8 cellular contexts compared by ENCODE assay signal in the genomic region with DNA sequence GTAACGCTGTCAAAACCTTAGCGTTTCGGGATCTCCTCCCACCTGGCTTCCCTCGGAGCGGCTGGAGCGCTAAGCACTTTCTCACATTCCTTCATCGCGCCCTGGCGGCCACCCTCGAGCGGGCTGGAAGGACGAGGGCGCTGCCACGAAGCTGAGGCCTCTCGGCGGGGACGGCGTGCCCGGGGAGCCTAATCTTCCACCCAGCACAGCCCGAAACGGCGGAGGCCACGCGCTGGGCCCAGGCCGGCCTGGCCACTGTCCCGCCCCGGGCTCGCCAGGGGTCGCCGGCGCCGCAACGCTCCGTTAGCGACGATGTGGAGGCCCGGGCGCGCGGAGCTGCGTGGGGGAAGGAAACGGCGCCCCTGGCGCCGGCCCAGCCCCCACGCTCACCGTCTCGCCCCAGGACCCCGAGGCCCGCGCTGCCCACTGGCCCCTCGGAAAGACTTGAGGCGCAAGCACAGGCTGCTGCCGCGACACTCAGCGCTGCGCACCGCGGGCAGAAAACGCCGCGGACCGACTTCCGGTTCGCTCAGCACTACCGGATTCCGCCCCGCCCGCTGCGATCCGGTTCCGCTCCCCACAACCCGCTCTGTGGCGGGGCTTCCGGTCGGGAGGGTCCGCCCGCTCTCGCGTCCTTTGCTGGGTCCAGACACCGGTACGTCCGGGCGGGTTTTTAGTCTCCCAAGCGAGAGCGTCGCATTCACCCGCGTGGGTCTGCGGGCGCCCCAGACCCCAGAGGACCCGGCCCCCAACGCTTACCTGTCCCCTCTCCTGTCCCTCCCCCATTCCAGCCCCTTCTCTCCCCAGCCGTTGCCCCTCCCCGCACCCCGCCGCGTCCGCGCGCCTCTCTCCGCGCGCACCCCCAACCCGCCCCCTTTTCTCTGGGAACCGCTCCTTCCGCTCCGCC. TPM values are rescaled to one million over a fixed set of nuclear protein-coding genes. Genes with fewer than 3 reads are reported as not detected.
DNase-seq lines count a peak whose midpoint lies in the region; ATAC-seq and TF ChIP-seq lines count a peak whose summit lies in the region.

A gene with protein sequence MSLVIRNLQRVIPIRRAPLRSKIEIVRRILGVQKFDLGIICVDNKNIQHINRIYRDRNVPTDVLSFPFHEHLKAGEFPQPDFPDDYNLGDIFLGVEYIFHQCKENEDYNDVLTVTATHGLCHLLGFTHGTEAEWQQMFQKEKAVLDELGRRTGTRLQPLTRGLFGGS (plus strand): TSS at position 582 of the 907 bp plus-strand sequence. CDS start 572 bp downstream, outside the sequence.

- H3K27ac ChIP-seq in spleen, result peak within 1 kb of the TSS; percentile 90 to 98 (median 96)

- peaks cover 39 to 92% (median 57%) of the 10 kb centered on the region in 6 donors for H3K4me1 ChIP-seq in spleen

- WGBS in spleen, 5 donors, result 0 to 1% (median 1%) methylated on average over 69 to 108 of the region's 108 CpGs

- CTCF ChIA-PET in activated B cell treated with CpG ODN at 0.5 μM for 24 hours (lab: Charles Lee), result interaction anchor here (0.6 to 2.6 kb wide), 2 partner anchors 106 to 142 kb away, joined by 3 to 17 read pairs; no protein-coding TSS in a partner anchor

- POLR2A ChIA-PET in activated B cell treated with CpG ODN at 0.5 μM for 24 hours (lab: Charles Lee), result interaction anchor here (0.6 to 1.9 kb wide), 5 partner anchors 29 to 167 kb away, joined by 3 to 11 read pairs (median 3); a partner anchor contains a TSS

- H3K27ac Mint-ChIP-seq in activated B cell treated with CpG ODN at 0.5 μM for 24 hours, result peak within 1 kb of the TSS; percentile 98

- peaks cover 0 to 43% (median 15%) of the 10 kb centered on the region in 6 donors for H3K36me3 ChIP-seq in spleen

- H3K9me3 Mint-ChIP-seq in activated B cell treated with CpG ODN at 0.5 μM for 24 hours, result no peaks in the 10 kb centered on the region

- peak within 1 kb of the TSS; percentile 70 to 81 for H3K4me3 ChIP-seq in cardiac fibroblast (replicated peaks in 1 of 2; ENCODE audit: low read depth in 2 of 2, low read length in 2 of 2)
- H3K4me3 ChIP-seq in spleen, result peak within 1 kb of the TSS; percentile 68 to 99 (median 92)

- DNase-seq in AG08396 (ENCODE audit: low spot score) (peak; percentile 97), NCI-H2227 (lab: John Stamatoyannopoulos, UW; ENCODE audit: unreplicated experiment) (peak; percentile 96), activated B cell treated with CpG ODN at 0.5 μM for 24 hours (peak; percentile 83), cardiac fibroblast (ENCODE audit: low read depth in 2 of 2) (peak; percentile 93 to 94), inferior parietal cortex (ENCODE audit: extremely low spot score) (peak; percentile 90), spleen (peak; percentile 97)

- peak; percentile 83 for ATAC-seq in GM18907 (IDR thresholded peaks at IDR 0.05; ENCODE audit: unreplicated experiment)
- peak; percentile 74 for ATAC-seq in HG03139 (IDR thresholded peaks at IDR 0.05; ENCODE audit: unreplicated experiment)
- ATAC-seq in activated B cell treated with CpG ODN at 0.5 μM for 24 hours (ENCODE audit: low read depth), result peak; percentile 85

- peak within 1 kb of the TSS; percentile 98 for H3K4me3 Mint-ChIP-seq in activated B cell treated with CpG ODN at 0.5 μM for 24 hours

- no peaks in the 10 kb centered on the region for H3K9me3 ChIP-seq in spleen

- no peak for TF ChIP-seq CTCF in activated B cell treated with CpG ODN at 0.5 μM for 24 hours (IDR thresholded peaks at IDR 0.05)
- TF ChIP-seq CTCF in cardiac fibroblast (IDR thresholded peaks at IDR 0.05; ENCODE audit: low read depth, low read length), result peak; percentile 44
- TF ChIP-seq CTCF in spleen (IDR thresholded peaks at IDR 0.05 in 8 of 11, conservative IDR thresholded peaks at IDR 0.05 in 3 of 11), result peak in 9 of 11 experiments; percentile 12 to 69 (median 30)

- H3K4me1 Mint-ChIP-seq in activated B cell treated with CpG ODN at 0.5 μM for 24 hours, result peaks cover 48% of the 10 kb centered on the region

- no peaks in the 10 kb centered on the region for H3K27me3 Mint-ChIP-seq in activated B cell treated with CpG ODN at 0.5 μM for 24 hours

- H3K27me3 ChIP-seq in spleen (replicated peaks in 1 of 7), result no peaks in the 10 kb centered on the region

- intact Hi-C loops in activated B cell treated with CpG ODN at 0.5 μM for 24 hours (cut with micrococcal nuclease) (loop anchor here (1.0 to 2.0 kb wide), 7 partner anchors 31 to 349 kb away; a partner anchor contains a TSS), spleen (cut with DNase I; ENCODE audit: low total_unique reads) (loop anchor here (5.0 kb wide), 1 partner anchor 41 kb away; a partner anchor contains a TSS)

- peak; percentile 11 to 51 (median 51) for TF ChIP-seq POLR2A in spleen (IDR thresholded peaks at IDR 0.05)

- peaks cover 32% of the 10 kb centered on the region for H3K36me3 Mint-ChIP-seq in activated B cell treated with CpG ODN at 0.5 μM for 24 hours (ENCODE audit: low read depth)

RNA-seq across cellular contexts. Expression of the gene that starts here (rescaled TPM):
- total RNA-seq in activated B cell treated with CpG ODN at 0.5 μM for 24 hours (11.8 and 13.7 TPM in 2 replicates), spleen (10 to 100 TPM in 5 of 7 donors, 1 to 10 TPM in 2; 7.8 to 20.6 (median 12.0) TPM)
- 10 to 100 TPM; 18.3 to 32.0 (median 30.2) TPM for polyA plus RNA-seq in spleen

Comparison
In these comparisons a context has a peak if more than half of its experiments do, and no peak if none do; other contexts are left out.
1. Peak in every context shown above with its lines: DNase-seq, ATAC-seq, H3K4me3 ChIP-seq and H3K27ac ChIP-seq.